ENCODE assay signal across 12 cellular contexts in genomic region chr5:139678751-139679750, GRCh38. TPM values are rescaled to one million over a fixed set of nuclear protein-coding genes. Genes with fewer than 3 reads are reported as not detected.
DNase-seq lines count a peak whose midpoint lies in the region; ATAC-seq and TF ChIP-seq lines count a peak whose summit lies in the region.
"Had no signal": no experiment of that assay in that cellular context is flagged by ENCODE, and none has a peak within 500 bp of the region (broad histone marks: within the 10 kb centered on the region; RNA-seq: fewer than 3 reads in every experiment).

No MANE protein-coding gene starts in this region.

- H3K36me3 ChIP-seq in adipocyte (ENCODE audit: control insufficient read depth, insufficient read depth, low read length, severe bottlenecking) (peaks cover 42% of the 10 kb centered on the region), sigmoid colon (peaks cover 0 to 27% (median 2%) of the 10 kb centered on the region in 4 donors)

- ATAC-seq in left cardiac atrium (peak; percentile 22 to 23), omental fat pad (ENCODE audit: low FRiP score) (no peak)

- TF ChIP-seq POLR2A in sigmoid colon (IDR thresholded peaks at IDR 0.05), result no peak

- peak overlapping the region; percentile 56 to 73 (median 71) for H3K27ac ChIP-seq in sigmoid colon
- H3K27ac ChIP-seq: epithelial cell of prostate, lower lobe of right lung had no signal

- in situ Hi-C loops in KBM-7 (cut with MboI; ENCODE audit: low pct_unique_long_range_greater_than_20kb, low sequenced_read_pairs), result no loop called here

- intact Hi-C loops in left cardiac atrium (cut with DNase I) (no loop called here), sigmoid colon (cut with DNase I) (no loop called here)

- H3K4me3 ChIP-seq in adipocyte (ENCODE audit: low read length) (no peak overlapping the region), sigmoid colon (no peak overlapping the region)
- H3K4me3 ChIP-seq: lower lobe of right lung had no signal

- DNase-seq in DMS 273 treated with DMSO at 0.1 percent for 48 hours (lab: John Stamatoyannopoulos, UW) (peak; percentile 82), adipocyte (ENCODE audit: low read depth) (peak; percentile 65), left cardiac atrium (no peak), sigmoid colon (no peak), AML-193 (lab: John Stamatoyannopoulos, UW) (no peak), omental fat pad (ENCODE audit: low spot score) (no peak), KBM-7 (no peak)
- DNase-seq in activated CD8-positive, alpha-beta memory T cell treated with anti-CD3 and anti-CD28 coated beads, Interleukin-2, amount 50 U/mL, for 48 hours, result no peak
- DNase-seq: activated naive CD4-positive, alpha-beta T cell treated with anti-CD3 and anti-CD28 coated beads, Interleukin-2, amount 10 ng/mL, durations not matched to agents 7 days and 5 days; lower lobe of right lung; MM.1S had no signal

- no peak for TF ChIP-seq CTCF in sigmoid colon (IDR thresholded peaks at IDR 0.05)
- no peak for TF ChIP-seq CTCF in omental fat pad (IDR thresholded peaks at IDR 0.05)

- WGBS in sigmoid colon, 2 donors, result 83 to 84% methylated on average over 17 of the region's 17 CpGs

- H3K9me3 ChIP-seq in adipocyte (ENCODE audit: control insufficient read depth, low read length) (no peaks in the 10 kb centered on the region), sigmoid colon (no peaks in the 10 kb centered on the region)
- H3K9me3 ChIP-seq: lower lobe of right lung had no signal

- H3K4me1 ChIP-seq in adipocyte (ENCODE audit: control insufficient read depth, insufficient read depth, low read length) (peaks cover 46% of the 10 kb centered on the region), sigmoid colon (peaks cover 0 to 45% (median 32%) of the 10 kb centered on the region in 4 donors)

- no peak for TF ChIP-seq EP300 in sigmoid colon (IDR thresholded peaks at IDR 0.05)

- H3K27me3 ChIP-seq in adipocyte (replicated peaks; ENCODE audit: control insufficient read depth, insufficient read depth, low read length), result no peaks in the 10 kb centered on the region
- no peaks in the 10 kb centered on the region for H3K27me3 ChIP-seq in sigmoid colon

- H3K9ac ChIP-seq in adipocyte (ENCODE audit: low read length), result peak overlapping the region; percentile 18

RNA-seq across cellular contexts. Expression of gene CXXC5, which starts 30.9 kb away (rescaled TPM):
- total RNA-seq in left cardiac atrium, result 10 to 100 TPM; 33.4 to 44.1 TPM
- 10 to 100 TPM; 16.7 to 25.3 (median 18.5) TPM for total RNA-seq in sigmoid colon
- polyA plus RNA-seq in sigmoid colon, result 10 to 100 TPM; 15.7 to 30.0 (median 28.1) TPM
- total RNA-seq in omental fat pad, result 10 to 100 TPM; 14.9 to 27.3 (median 25.0) TPM

Comparison
In these comparisons a context has a peak if more than half of its experiments do, and no peak if none do; other contexts are left out.
1. DNase-seq: peak in DMS 273 treated with DMSO at 0.1 percent for 48 hours (single experiment) and adipocyte (single experiment); none in left cardiac atrium (single experiment), sigmoid colon (single experiment), AML-193 (0 of 2), activated CD8-positive, alpha-beta memory T cell treated with anti-CD3 and anti-CD28 coated beads, Interleukin-2, amount 50 U/mL, for 48 hours (single experiment), omental fat pad (single experiment) and KBM-7 (single experiment).